In the genomic region with DNA sequence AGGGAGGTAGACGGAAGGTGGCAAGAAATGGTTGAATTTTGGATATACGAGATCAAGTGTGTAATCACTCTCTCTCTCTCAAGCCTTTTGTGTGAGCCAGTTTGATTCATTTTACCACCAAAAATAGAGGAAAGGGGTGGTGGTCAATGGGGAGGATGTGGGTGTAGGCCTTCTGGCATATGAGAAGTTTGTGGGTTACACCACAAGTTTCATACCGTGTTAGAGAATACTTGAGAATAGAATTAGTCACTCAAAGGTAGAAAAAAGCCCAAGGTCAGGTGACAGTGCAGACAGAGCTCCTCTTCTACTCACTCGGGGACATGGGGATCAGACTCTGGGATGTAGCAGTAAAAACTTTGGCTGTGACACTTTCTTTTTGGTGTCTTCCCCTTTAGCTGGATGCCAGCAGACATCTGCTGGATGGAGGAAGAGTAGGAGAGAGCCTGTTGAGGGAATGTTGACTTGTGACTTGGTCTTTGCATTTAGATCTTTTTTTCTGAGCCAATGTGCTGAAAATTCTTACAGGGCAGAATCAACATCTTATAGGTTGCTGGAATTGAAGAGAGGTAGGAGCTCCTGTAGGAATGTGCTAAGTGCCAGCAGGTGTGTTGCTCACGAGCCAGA, we compare ENCODE assay signal across 8 cellular contexts. TPM values are rescaled to one million over a fixed set of nuclear protein-coding genes. Genes with fewer than 3 reads are reported as not detected.
DNase-seq lines count a peak whose midpoint lies in the region; ATAC-seq and TF ChIP-seq lines count a peak whose summit lies in the region.

No MANE protein-coding gene starts in this region.

- H3K27ac Mint-ChIP-seq in activated T-helper 17 cell treated with anti-CD3 and anti-CD28 coated beads, Interleukin-2, amount 50 U/mL, for 72 hours: no peak overlapping the region
- H3K27ac Mint-ChIP-seq in stimulated activated effector memory CD8-positive, alpha-beta T cell treated with anti-CD3 and anti-CD28 coated beads, Interleukin-12 subunit alpha, Interleukin-12 subunit beta, amount 100 ng/mL, for 72 hours: no peak overlapping the region

- no peak for TF ChIP-seq POLR2A in suprapubic skin (IDR thresholded peaks at IDR 0.05)

- peak; percentile 60 for DNase-seq in activated naive CD4-positive, alpha-beta T cell treated with Interleukin-2 at 50 U/mL for 16 hours
- no peak for DNase-seq in activated naive CD4-positive, alpha-beta T cell (lab: John Stamatoyannopoulos, UW)
- DNase-seq in stimulated activated effector memory CD8-positive, alpha-beta T cell treated with anti-CD3 and anti-CD28 coated beads, Interleukin-12 subunit alpha, Interleukin-12 subunit beta, amount 100 ng/mL, for 72 hours (ENCODE audit: low spot score in 2 of 2): peak; percentile 38 to 81
- DNase-seq in amygdala (lab: John Stamatoyannopoulos, UW) (no peak), suprapubic skin (ENCODE audit: low spot score in 2 of 2) (no peak), cerebellar nuclear complex (lab: John Stamatoyannopoulos, UW) (no peak)

- no peaks in the 10 kb centered on the region for H3K9me3 Mint-ChIP-seq in activated T-helper 17 cell treated with anti-CD3 and anti-CD28 coated beads, Interleukin-2, amount 50 U/mL, for 72 hours
- H3K9me3 Mint-ChIP-seq in stimulated activated effector memory CD8-positive, alpha-beta T cell treated with anti-CD3 and anti-CD28 coated beads, Interleukin-12 subunit alpha, Interleukin-12 subunit beta, amount 100 ng/mL, for 72 hours: peaks cover 6% of the 10 kb centered on the region

- TF ChIP-seq CTCF in suprapubic skin (IDR thresholded peaks at IDR 0.05): no peak

- H3K4me1 ChIP-seq in suprapubic skin: peaks cover 21% of the 10 kb centered on the region

- WGBS in suprapubic skin: 73% methylated on average over 5 of the region's 5 CpGs

- H3K4me1 Mint-ChIP-seq in activated T-helper 17 cell treated with anti-CD3 and anti-CD28 coated beads, Interleukin-2, amount 50 U/mL, for 72 hours: no peaks in the 10 kb centered on the region
- peaks cover 8% of the 10 kb centered on the region for H3K4me1 Mint-ChIP-seq in stimulated activated effector memory CD8-positive, alpha-beta T cell treated with anti-CD3 and anti-CD28 coated beads, Interleukin-12 subunit alpha, Interleukin-12 subunit beta, amount 100 ng/mL, for 72 hours

- peaks cover 3% of the 10 kb centered on the region for H3K9me3 ChIP-seq in suprapubic skin

- peak; percentile 98 for ATAC-seq in HG03558 (IDR thresholded peaks at IDR 0.05; ENCODE audit: extremely low read depth, unreplicated experiment)
- peak; percentile 99 for ATAC-seq in activated T-helper 17 cell treated with anti-CD3 and anti-CD28 coated beads, Interleukin-2, amount 50 U/mL, for 72 hours (replicated peaks)
- peak; percentile 100 for ATAC-seq in stimulated activated effector memory CD8-positive, alpha-beta T cell treated with anti-CD3 and anti-CD28 coated beads, Interleukin-12 subunit alpha, Interleukin-12 subunit beta, amount 100 ng/mL, for 72 hours

- H3K27me3 ChIP-seq in suprapubic skin: no peaks in the 10 kb centered on the region

- H3K4me3 ChIP-seq in suprapubic skin: no peak overlapping the region

- H3K36me3 Mint-ChIP-seq in activated T-helper 17 cell treated with anti-CD3 and anti-CD28 coated beads, Interleukin-2, amount 50 U/mL, for 72 hours (ENCODE audit: low read depth): no peaks in the 10 kb centered on the region
- H3K36me3 Mint-ChIP-seq in stimulated activated effector memory CD8-positive, alpha-beta T cell treated with anti-CD3 and anti-CD28 coated beads, Interleukin-12 subunit alpha, Interleukin-12 subunit beta, amount 100 ng/mL, for 72 hours: no peaks in the 10 kb centered on the region

- no peak for TF ChIP-seq EP300 in suprapubic skin (IDR thresholded peaks at IDR 0.05)

- H3K36me3 ChIP-seq in suprapubic skin: no peaks in the 10 kb centered on the region

- no peak overlapping the region for H3K4me3 Mint-ChIP-seq in activated T-helper 17 cell treated with anti-CD3 and anti-CD28 coated beads, Interleukin-2, amount 50 U/mL, for 72 hours
- H3K4me3 Mint-ChIP-seq in stimulated activated effector memory CD8-positive, alpha-beta T cell treated with anti-CD3 and anti-CD28 coated beads, Interleukin-12 subunit alpha, Interleukin-12 subunit beta, amount 100 ng/mL, for 72 hours: no peak overlapping the region

- no peak overlapping the region for H3K27ac ChIP-seq in suprapubic skin

- peaks cover 17% of the 10 kb centered on the region for H3K27me3 Mint-ChIP-seq in activated T-helper 17 cell treated with anti-CD3 and anti-CD28 coated beads, Interleukin-2, amount 50 U/mL, for 72 hours

RNA-seq across cellular contexts. Expression of gene RYK, which starts 43.8 kb away (rescaled TPM):
- 10 to 100 TPM in 1 of 2 donors, 1 to 10 TPM in 1; 8.6 to 18.1 TPM for total RNA-seq in activated T-helper 17 cell treated with anti-CD3 and anti-CD28 coated beads, Interleukin-2, amount 50 U/mL, for 72 hours
- 100 to 1,000 TPM in 1 of 4 donors, 10 to 100 TPM in 3; 65.5 to 214 (median 80.1) TPM for total RNA-seq in suprapubic skin

Comparison
In these comparisons a context has a peak if more than half of its experiments do, and no peak if none do; other contexts are left out.
1. DNase-seq: peak in activated naive CD4-positive, alpha-beta T cell treated with Interleukin-2 at 50 U/mL for 16 hours (single experiment) and stimulated activated effector memory CD8-positive, alpha-beta T cell treated with anti-CD3 and anti-CD28 coated beads, Interleukin-12 subunit alpha, Interleukin-12 subunit beta, amount 100 ng/mL, for 72 hours (2 of 2); none in activated naive CD4-positive, alpha-beta T cell (0 of 4), amygdala (0 of 56), suprapubic skin (0 of 2) and cerebellar nuclear complex (0 of 2).
2. Peak in every context shown above with its lines, with median percentiles within 50 percentile points of each other: ATAC-seq.